18 cellular contexts compared by ENCODE assay signal in genomic region chr2:217058791-217059755, GRCh38.
DNase-seq lines count a peak whose midpoint lies in the region; ATAC-seq, FAIRE-seq and TF ChIP-seq lines count a peak whose summit lies in the region.
"Had no signal": no experiment of that assay in that cellular context is flagged by ENCODE, and none has a peak within 500 bp of the region (broad histone marks: within the 10 kb centered on the region; RNA-seq: fewer than 3 reads in every experiment).

No MANE protein-coding gene starts in this region.

- H3K27me3 ChIP-seq in K562 (ENCODE audit: control insufficient read depth in 2 of 2, insufficient read depth in 2 of 2, low read length in 2 of 2), result no peaks in the 10 kb centered on the region
- H3K27me3 ChIP-seq in kidney epithelial cell (ENCODE audit: control insufficient read depth, insufficient read depth, low read length), result no peaks in the 10 kb centered on the region
- no peaks in the 10 kb centered on the region for H3K27me3 ChIP-seq in hepatocyte
- H3K27me3 ChIP-seq: esophagus squamous epithelium had no signal

- 0% methylated on average over 3 of the region's 4 CpGs for WGBS in K562 (ENCODE audit: insufficient coverage, low coverage, missing lambda C conversion rate)
- WGBS in hepatocyte (ENCODE audit: low lambda C conversion rate, missing lambda C conversion rate), result 94% methylated on average over 4 of the region's 4 CpGs

- H3K9ac ChIP-seq in K562 (ENCODE audit: insufficient read depth in 1 of 2, low read depth in 2 of 2, low read length in 2 of 2), result no peak overlapping the region

- no peaks in the 10 kb centered on the region for H3K79me2 ChIP-seq in K562 (ENCODE audit: control insufficient read depth, insufficient read depth, low read length)
- no peaks in the 10 kb centered on the region for H3K79me2 ChIP-seq in hepatocyte

- H4K20me1 ChIP-seq in K562 (replicated peaks; ENCODE audit: control insufficient read depth, insufficient read depth, low read length) (no peaks in the 10 kb centered on the region), hepatocyte (ENCODE audit: insufficient read depth, poor library complexity, severe bottlenecking) (no peaks in the 10 kb centered on the region)

- peak; percentile 51 to 55 for TF ChIP-seq RAD21 in K562 (CRISPR knock-in tag; conservative IDR thresholded peaks at IDR 0.05 in 1 of 2, IDR thresholded peaks at IDR 0.05 in 1 of 2)

- no peak overlapping the region for H3K4me3 ChIP-seq in K562
- no peak overlapping the region for H3K4me3 ChIP-seq in kidney epithelial cell (ENCODE audit: low read depth, low read length)
- H3K4me3 ChIP-seq in hepatocyte, result no peak overlapping the region
- H3K4me3 ChIP-seq: esophagus squamous epithelium had no signal

- H3K36me3 ChIP-seq in K562 (ENCODE audit: control insufficient read depth, insufficient read depth, low read length) (no peaks in the 10 kb centered on the region), kidney epithelial cell (ENCODE audit: control insufficient read depth, insufficient read depth, low read length) (no peaks in the 10 kb centered on the region), hepatocyte (replicated peaks; ENCODE audit: insufficient read depth, low read depth) (no peaks in the 10 kb centered on the region)
- H3K36me3 ChIP-seq: esophagus squamous epithelium had no signal

- H3K27ac ChIP-seq in K562 (ENCODE audit: extremely low read depth, low read depth, low read length) (no peak overlapping the region; the same call in 2 of the 3 replicates), hepatocyte (no peak overlapping the region)
- H3K27ac ChIP-seq: esophagus squamous epithelium had no signal

- H3K9me2 ChIP-seq in hepatocyte (replicated peaks; ENCODE audit: insufficient read depth), result no peaks in the 10 kb centered on the region

- in situ Hi-C loops in K562 (cut with MboI), result no loop called here

- H3K9me1 ChIP-seq in K562 (ENCODE audit: control insufficient read depth, insufficient read depth, low read length), result peaks cover 3% of the 10 kb centered on the region

- DNase-seq in NCI-H510A treated with DMSO at 0.1 percent for 48 hours (lab: John Stamatoyannopoulos, UW) (peak; percentile 19), NCI-H510A (lab: John Stamatoyannopoulos, UW) (no peak), HT-29 (ENCODE audit: low spot score) (peak; percentile 38), K562 (ENCODE audit: extremely low read depth in 1 of 4, low spot score in 3 of 4) (peak in 3 of 4 experiments; percentile 11 to 51 (median 46)), kidney epithelial cell (ENCODE audit: low read depth) (peak; percentile 29), hepatocyte (ENCODE audit: low spot score) (no peak)
- DNase-seq in effector CD4-positive, alpha-beta T cell, result no peak
- DNase-seq in stimulated activated naive CD4-positive, alpha-beta T cell (lab: John Stamatoyannopoulos, UW), result no peak
- DNase-seq: activated CD4-positive, alpha-beta T cell treated with anti-CD3 and anti-CD28 coated beads for 36 hours; CD4-positive, CD25-positive, alpha-beta regulatory T cell; esophagus squamous epithelium; glutamatergic neuron; H7; KG1; NCI-H226; stimulated activated CD4-positive, alpha-beta T cell treated with anti-CD3 and anti-CD28 coated beads, Interleukin-4, amount 100 ng/mL, for 4 hours had no signal

- POLR2A ChIA-PET in K562 (lab: Yijun Ruan, JAX), result interaction anchor here (0.7 to 1.5 kb wide), 3 partner anchors 11 to 42 kb away, joined by 3 to 4 read pairs (median 3); no protein-coding TSS in a partner anchor

- H3K4me2 ChIP-seq in K562 (ENCODE audit: insufficient read depth, low read length) (peak overlapping the region; percentile 11; the same call in 1 of the 2 replicates), hepatocyte (no peak overlapping the region)

- peak in 2 of 3 experiments; percentile 7 to 41; a peak in 2 of 6 replicates for TF ChIP-seq CTCF in K562 (IDR thresholded peaks at IDR 0.05 in 2 of 3, conservative IDR thresholded peaks at IDR 0.05 in 1 of 3; ENCODE audit: insufficient read depth in 2 of 3, low read depth in 1 of 3, low read length in 3 of 3)
- no peak for TF ChIP-seq CTCF in kidney epithelial cell (IDR thresholded peaks at IDR 0.05; ENCODE audit: insufficient read depth, low read length, poor library complexity, severe bottlenecking)
- TF ChIP-seq CTCF in hepatocyte (IDR thresholded peaks at IDR 0.05; ENCODE audit: poor library complexity), result no peak

- H3K9me3 ChIP-seq in K562 (replicated peaks; ENCODE audit: control insufficient read depth, insufficient read depth, low read depth, low read length) (no peaks in the 10 kb centered on the region), hepatocyte (ENCODE audit: low read depth) (no peaks in the 10 kb centered on the region)
- H3K9me3 ChIP-seq: esophagus squamous epithelium had no signal

- FAIRE-seq in K562 (lab: Jason Lieb, UNC), result peak; percentile 70
- FAIRE-seq: GM19239, urothelium cell line had no signal

- peak; percentile 19; the same call in 1 of the 2 replicates for TF ChIP-seq EP300 in K562 (IDR thresholded peaks at IDR 0.05; ENCODE audit: low read length)

- TF ChIP-seq POLR2A in K562 (conservative IDR thresholded peaks at IDR 0.05), result no peak

- BruUV-seq in K562 (replicated peaks; lab: Mats Ljungman, UMichigan), result no TSS peak

- ATAC-seq in K562, result peak; percentile 77
- ATAC-seq: activated CD4-positive, alpha-beta T cell treated with anti-CD3 and anti-CD28 coated beads for 36 hours had no signal

- intact Hi-C loops in K562 (cut with micrococcal nuclease), result loop anchor here (1.0 kb wide), 1 partner anchor 360 kb away; no protein-coding TSS in a partner anchor

- CTCF ChIA-PET in K562 (lab: Yijun Ruan, JAX; ENCODE audit: low intra/inter-chr PET ratio), result interaction anchor here (0.5 kb wide), 1 partner anchor 377 kb away, joined by 3 read pairs; no protein-coding TSS in a partner anchor

- H3K4me1 ChIP-seq in K562 (replicated peaks in 1 of 2; ENCODE audit: control insufficient read depth in 2 of 2, insufficient read depth in 2 of 2, low read length in 2 of 2) (peaks cover 0 to 27% of the 10 kb centered on the region in 2 experiments; a peak in 3 of 5 replicates), hepatocyte (ENCODE audit: insufficient read depth) (no peaks in the 10 kb centered on the region)

- H2AFZ ChIP-seq in K562 (ENCODE audit: low read depth, low read length) (no peak overlapping the region), hepatocyte (no peak overlapping the region)

TF ChIP-seq in K562, 482 proteins besides CTCF, POLR2A, EP300 and RAD21 (continues in another document):
- TF ChIP-seq NCOA4 (IDR thresholded peaks at IDR 0.05; ENCODE audit: partially characterized antibody), result no peak
- TF ChIP-seq, protein P1, sequence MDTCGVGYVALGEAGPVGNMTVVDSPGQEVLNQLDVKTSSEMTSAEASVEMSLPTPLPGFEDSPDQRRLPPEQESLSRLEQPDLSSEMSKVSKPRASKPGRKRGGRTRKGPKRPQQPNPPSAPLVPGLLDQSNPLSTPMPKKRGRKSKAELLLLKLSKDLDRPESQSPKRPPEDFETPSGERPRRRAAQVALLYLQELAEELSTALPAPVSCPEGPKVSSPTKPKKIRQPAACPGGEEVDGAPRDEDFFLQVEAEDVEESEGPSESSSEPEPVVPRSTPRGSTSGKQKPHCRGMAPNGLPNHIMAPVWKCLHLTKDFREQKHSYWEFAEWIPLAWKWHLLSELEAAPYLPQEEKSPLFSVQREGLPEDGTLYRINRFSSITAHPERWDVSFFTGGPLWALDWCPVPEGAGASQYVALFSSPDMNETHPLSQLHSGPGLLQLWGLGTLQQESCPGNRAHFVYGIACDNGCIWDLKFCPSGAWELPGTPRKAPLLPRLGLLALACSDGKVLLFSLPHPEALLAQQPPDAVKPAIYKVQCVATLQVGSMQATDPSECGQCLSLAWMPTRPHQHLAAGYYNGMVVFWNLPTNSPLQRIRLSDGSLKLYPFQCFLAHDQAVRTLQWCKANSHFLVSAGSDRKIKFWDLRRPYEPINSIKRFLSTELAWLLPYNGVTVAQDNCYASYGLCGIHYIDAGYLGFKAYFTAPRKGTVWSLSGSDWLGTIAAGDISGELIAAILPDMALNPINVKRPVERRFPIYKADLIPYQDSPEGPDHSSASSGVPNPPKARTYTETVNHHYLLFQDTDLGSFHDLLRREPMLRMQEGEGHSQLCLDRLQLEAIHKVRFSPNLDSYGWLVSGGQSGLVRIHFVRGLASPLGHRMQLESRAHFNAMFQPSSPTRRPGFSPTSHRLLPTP (IDR thresholded peaks at IDR 0.05; ENCODE audit: borderline replicate concordance, extremely low read depth, insufficient read length), result no peak
- 0 out of 4 replicates have a peak, but pooled peaks of 1 of the 2 experiments have one; percentile 9 for TF ChIP-seq TEAD1 (CRISPR knock-in tag; IDR thresholded peaks at IDR 0.05)
- peak; percentile 41; the same call in 1 of the 2 replicates for TF ChIP-seq NFE2 (IDR thresholded peaks at IDR 0.05; ENCODE audit: low read depth)
- peak; percentile 60; the same call in 1 of the 2 replicates for TF ChIP-seq CBFA2T2 (conservative IDR thresholded peaks at IDR 0.05)
- TF ChIP-seq KDM1A (IDR thresholded peaks at IDR 0.05), result peak; percentile 68 to 76
- TF ChIP-seq, protein P2, sequence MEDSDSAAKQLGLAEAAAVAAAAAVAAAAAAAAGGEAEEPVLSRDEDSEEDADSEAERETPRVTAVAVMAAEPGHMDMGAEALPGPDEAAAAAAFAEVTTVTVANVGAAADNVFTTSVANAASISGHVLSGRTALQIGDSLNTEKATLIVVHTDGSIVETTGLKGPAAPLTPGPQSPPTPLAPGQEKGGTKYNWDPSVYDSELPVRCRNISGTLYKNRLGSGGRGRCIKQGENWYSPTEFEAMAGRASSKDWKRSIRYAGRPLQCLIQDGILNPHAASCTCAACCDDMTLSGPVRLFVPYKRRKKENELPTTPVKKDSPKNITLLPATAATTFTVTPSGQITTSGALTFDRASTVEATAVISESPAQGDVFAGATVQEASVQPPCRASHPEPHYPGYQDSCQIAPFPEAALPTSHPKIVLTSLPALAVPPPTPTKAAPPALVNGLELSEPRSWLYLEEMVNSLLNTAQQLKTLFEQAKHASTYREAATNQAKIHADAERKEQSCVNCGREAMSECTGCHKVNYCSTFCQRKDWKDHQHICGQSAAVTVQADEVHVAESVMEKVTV (CRISPR knock-in tag; IDR thresholded peaks at IDR 0.05), result peak; percentile 18; the same call in 1 of the 2 replicates
- TF ChIP-seq DPF2 (IDR thresholded peaks at IDR 0.05), result 0 out of 2 replicates have a peak, but pooled peaks have one; percentile 13
- peak; percentile 48 for TF ChIP-seq TAL1 (IDR thresholded peaks at IDR 0.05)
- peak; percentile 35; the same call in 1 of the 2 replicates for TF ChIP-seq ETV1 (tag; conservative IDR thresholded peaks at IDR 0.05; ENCODE audit: low read depth)
- peak; percentile 68; the same call in 1 of the 2 replicates for TF ChIP-seq ETV5 (CRISPR knock-in tag; IDR thresholded peaks at IDR 0.05; ENCODE audit: low read depth)
- TF ChIP-seq SOX6 (IDR thresholded peaks at IDR 0.05), result peak; percentile 80

Comparison
In these comparisons a context has a peak if more than half of its experiments do, and no peak if none do; other contexts are left out.
1. DNase-seq: peak in NCI-H510A treated with DMSO at 0.1 percent for 48 hours (single experiment), HT-29 (single experiment), K562 (3 of 4) and kidney epithelial cell (single experiment); none in NCI-H510A (single experiment), effector CD4-positive, alpha-beta T cell (single experiment), stimulated activated naive CD4-positive, alpha-beta T cell (0 of 6) and hepatocyte (single experiment).
2. CTCF ChIP-seq: peak in K562 (2 of 3); none in kidney epithelial cell (single experiment) and hepatocyte (single experiment).